In genomic region chr5:171600736-171601265, GRCh38 we compare ENCODE assay signal across 12 cellular contexts.
A peak's percentile ranks its signal among the peaks of the same experiment; 100 is the strongest.
DNase-seq lines count a peak whose midpoint lies in the region; ATAC-seq and TF ChIP-seq lines count a peak whose summit lies in the region.
"Had no signal": no experiment of that assay in that cellular context is flagged by ENCODE, and none has a peak within 500 bp of the region (broad histone marks: within the 10 kb centered on the region; RNA-seq: fewer than 3 reads in every experiment).

No MANE protein-coding gene starts in this region.

- H3K9me3 Mint-ChIP-seq in activated naive CD4-positive, alpha-beta T cell treated with anti-CD3 and anti-CD28 coated beads for 36 hours = no peaks in the 10 kb centered on the region

- no peak for TF ChIP-seq POLR2A in thyroid gland (IDR thresholded peaks at IDR 0.05)

- in situ Hi-C loops in HAP-1 (cut with MboI; ENCODE audit: low sequenced_read_pairs) = no loop called here

- TF ChIP-seq CTCF in thyroid gland (IDR thresholded peaks at IDR 0.05) = no peak

- H3K27me3 Mint-ChIP-seq in activated naive CD4-positive, alpha-beta T cell treated with anti-CD3 and anti-CD28 coated beads for 36 hours (ENCODE audit: low read depth) = peaks cover 32% of the 10 kb centered on the region

- H3K4me3 ChIP-seq in thyroid gland (replicated peaks in 1 of 3) (no peak overlapping the region), HAP-1 (no peak overlapping the region)
- H3K4me3 ChIP-seq: esophagus squamous epithelium had no signal

- H3K9me3 ChIP-seq in thyroid gland (no peaks in the 10 kb centered on the region), HAP-1 (no peaks in the 10 kb centered on the region)
- H3K9me3 ChIP-seq: esophagus squamous epithelium had no signal

- no peaks in the 10 kb centered on the region for H3K27me3 ChIP-seq in thyroid gland
- H3K27me3 ChIP-seq in HAP-1 (ENCODE audit: low read depth) = no peaks in the 10 kb centered on the region

- peaks cover 18% of the 10 kb centered on the region for H3K4me1 Mint-ChIP-seq in activated naive CD4-positive, alpha-beta T cell treated with anti-CD3 and anti-CD28 coated beads for 36 hours (ENCODE audit: low read depth)

- H3K36me3 ChIP-seq in thyroid gland (no peaks in the 10 kb centered on the region), HAP-1 (replicated peaks) (no peaks in the 10 kb centered on the region)
- H3K36me3 ChIP-seq: esophagus squamous epithelium, WERI-Rb-1 had no signal

- peak; percentile 31 for DNase-seq in activated naive CD4-positive, alpha-beta T cell treated with anti-CD3 and anti-CD28 coated beads for 36 hours
- DNase-seq in activated naive CD4-positive, alpha-beta T cell treated with anti-CD3 and anti-CD28 coated beads, Interleukin-2, amount 50 U/mL, for 16 hours = no peak
- DNase-seq in SKM-1 (lab: John Stamatoyannopoulos, UW; ENCODE audit: unreplicated experiment) (peak; percentile 58), iris pigment epithelial cell (ENCODE audit: low read depth) (peak; percentile 34), thyroid gland (peak; percentile 60 to 65), UCSD-AML1 (lab: John Stamatoyannopoulos, UW; ENCODE audit: unreplicated experiment) (no peak), HAP-1 (ENCODE audit: low spot score in 2 of 2) (no peak)
- DNase-seq: EL, esophagus squamous epithelium, NCI-H446 treated with DMSO at 0.1 percent for 48 hours, WERI-Rb-1 had no signal

- peak overlapping the region; percentile 1 for H3K4me3 Mint-ChIP-seq in activated naive CD4-positive, alpha-beta T cell treated with anti-CD3 and anti-CD28 coated beads for 36 hours

- H3K27ac ChIP-seq in thyroid gland = no peak overlapping the region
- H3K27ac ChIP-seq: esophagus squamous epithelium, WERI-Rb-1 had no signal

- no peaks in the 10 kb centered on the region for H3K36me3 Mint-ChIP-seq in activated naive CD4-positive, alpha-beta T cell treated with anti-CD3 and anti-CD28 coated beads for 36 hours (ENCODE audit: low read depth)

- ATAC-seq in HG02798 (IDR thresholded peaks at IDR 0.05; ENCODE audit: poor library complexity, unreplicated experiment) = no peak

- CTCF ChIA-PET in activated naive CD4-positive, alpha-beta T cell treated with anti-CD3 and anti-CD28 coated beads for 36 hours (lab: Charles Lee) = no interaction called here

- H3K27ac Mint-ChIP-seq in activated naive CD4-positive, alpha-beta T cell treated with anti-CD3 and anti-CD28 coated beads for 36 hours = peak overlapping the region; percentile 14

- intact Hi-C loops in activated naive CD4-positive, alpha-beta T cell treated with anti-CD3 and anti-CD28 coated beads for 36 hours (cut with micrococcal nuclease) = loop anchor here (1.0 to 2.0 kb wide), 4 partner anchors 38 to 306 kb away; no protein-coding TSS in a partner anchor
- intact Hi-C loops in thyroid gland (cut with DNase I) = no loop called here

- 14 to 15% methylated on average over 8 of the region's 8 CpGs for WGBS in thyroid gland, 2 donors

- H3K4me1 ChIP-seq in thyroid gland = peaks cover 11 to 14% of the 10 kb centered on the region in 2 donors
- H3K4me1 ChIP-seq in HAP-1 = no peaks in the 10 kb centered on the region

Comparison
In these comparisons a context has a peak if more than half of its experiments do, and no peak if none do; other contexts are left out.
1. DNase-seq: peak in activated naive CD4-positive, alpha-beta T cell treated with anti-CD3 and anti-CD28 coated beads for 36 hours (single experiment), SKM-1 (single experiment), iris pigment epithelial cell (single experiment) and thyroid gland (2 of 2); none in activated naive CD4-positive, alpha-beta T cell treated with anti-CD3 and anti-CD28 coated beads, Interleukin-2, amount 50 U/mL, for 16 hours (single experiment), UCSD-AML1 (single experiment) and HAP-1 (0 of 2).